21 cellular contexts compared by ENCODE assay signal in the genomic region with DNA sequence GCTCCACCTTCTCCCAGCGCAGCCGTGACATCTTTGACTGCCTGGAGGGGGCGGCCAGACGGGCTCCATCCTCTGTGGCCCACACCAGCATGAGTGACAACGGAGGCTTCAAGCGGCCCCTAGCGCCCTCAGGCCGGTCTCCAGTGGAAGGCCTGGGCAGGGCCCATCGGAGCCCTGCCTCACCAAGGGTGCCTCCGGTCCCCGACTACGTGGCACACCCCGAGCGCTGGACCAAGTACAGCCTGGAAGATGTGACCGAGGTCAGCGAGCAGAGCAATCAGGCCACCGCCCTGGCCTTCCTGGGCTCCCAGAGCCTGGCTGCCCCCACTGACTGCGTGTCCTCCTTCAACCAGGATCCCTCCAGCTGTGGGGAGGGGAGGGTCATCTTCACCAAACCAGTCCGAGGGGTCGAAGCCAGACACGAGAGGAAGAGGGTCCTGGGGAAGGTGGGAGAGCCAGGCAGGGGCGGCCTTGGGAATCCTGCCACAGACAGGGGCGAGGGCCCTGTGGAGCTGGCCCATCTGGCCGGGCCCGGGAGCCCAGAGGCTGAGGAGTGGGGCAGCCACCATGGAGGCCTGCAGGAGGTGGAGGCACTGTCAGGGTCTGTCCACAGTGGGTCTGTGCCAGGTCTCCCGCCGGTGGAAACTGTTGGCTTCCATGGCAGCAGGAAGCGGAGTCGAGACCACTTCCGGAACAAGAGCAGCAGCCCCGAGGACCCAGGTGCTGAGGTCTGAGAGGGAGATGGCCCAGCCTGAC. TPM values are rescaled to one million over a fixed set of nuclear protein-coding genes. Genes with fewer than 3 reads are reported as not detected.
DNase-seq lines count a peak whose midpoint lies in the region; ATAC-seq and TF ChIP-seq lines count a peak whose summit lies in the region.
"Had no signal": no experiment of that assay in that cellular context is flagged by ENCODE, and none has a peak within 500 bp of the region (broad histone marks: within the 10 kb centered on the region; RNA-seq: fewer than 3 reads in every experiment).

No MANE protein-coding gene starts in this region.

- no peaks in the 10 kb centered on the region for H3K27me3 Mint-ChIP-seq in activated naive CD4-positive, alpha-beta T cell treated with anti-CD3 and anti-CD28 coated beads, Interleukin-2, amount 50 U/mL, for 24 hours
- no peaks in the 10 kb centered on the region for H3K27me3 Mint-ChIP-seq in T-helper 17 cell
- no peaks in the 10 kb centered on the region for H3K27me3 Mint-ChIP-seq in effector memory CD8-positive, alpha-beta T cell
- H3K27me3 Mint-ChIP-seq: stimulated activated naive CD8-positive, alpha-beta T cell treated with anti-CD3 and anti-CD28 coated beads, Interleukin-15, amount 100 ng/mL, for 72 hours had no signal

- H3K27ac Mint-ChIP-seq in activated naive CD4-positive, alpha-beta T cell treated with anti-CD3 and anti-CD28 coated beads, Interleukin-2, amount 50 U/mL, for 24 hours: no peak overlapping the region
- no peak overlapping the region for H3K27ac Mint-ChIP-seq in activated naive CD4-positive, alpha-beta T cell treated with anti-CD3 and anti-CD28 coated beads, Interleukin-2, amount 50 U/mL, for 72 hours
- peak overlapping the region; percentile 9 for H3K27ac Mint-ChIP-seq in T-helper 17 cell
- H3K27ac Mint-ChIP-seq in effector memory CD8-positive, alpha-beta T cell: no peak overlapping the region
- H3K27ac Mint-ChIP-seq in stimulated activated effector memory CD8-positive, alpha-beta T cell treated with anti-CD3 and anti-CD28 coated beads, Interleukin-12 subunit alpha, Interleukin-12 subunit beta, amount 100 ng/mL, for 72 hours: peak overlapping the region; percentile 61

- H3K36me3 Mint-ChIP-seq in activated naive CD4-positive, alpha-beta T cell treated with anti-CD3 and anti-CD28 coated beads, Interleukin-2, amount 50 U/mL, for 24 hours: no peaks in the 10 kb centered on the region
- H3K36me3 Mint-ChIP-seq in activated naive CD4-positive, alpha-beta T cell treated with anti-CD3 and anti-CD28 coated beads, Interleukin-2, amount 50 U/mL, for 72 hours: peaks cover 0 to 13% of the 10 kb centered on the region in 2 donors
- H3K36me3 Mint-ChIP-seq in T-helper 17 cell (ENCODE audit: low read depth): no peaks in the 10 kb centered on the region
- peaks cover 53% of the 10 kb centered on the region for H3K36me3 Mint-ChIP-seq in effector memory CD8-positive, alpha-beta T cell (ENCODE audit: insufficient read depth)
- H3K36me3 Mint-ChIP-seq in stimulated activated effector memory CD8-positive, alpha-beta T cell treated with anti-CD3 and anti-CD28 coated beads, Interleukin-12 subunit alpha, Interleukin-12 subunit beta, amount 100 ng/mL, for 72 hours: peaks cover 64% of the 10 kb centered on the region

- no peak for ATAC-seq in activated naive CD4-positive, alpha-beta T cell treated with anti-CD3 and anti-CD28 coated beads, Interleukin-2, amount 50 U/mL, for 72 hours
- ATAC-seq in T-helper 17 cell: no peak
- no peak for ATAC-seq in effector memory CD8-positive, alpha-beta T cell (replicated peaks)
- ATAC-seq in stimulated activated effector memory CD8-positive, alpha-beta T cell treated with anti-CD3 and anti-CD28 coated beads, Interleukin-12 subunit alpha, Interleukin-12 subunit beta, amount 100 ng/mL, for 72 hours: no peak
- no peak for ATAC-seq in foreskin keratinocyte
- no peak for ATAC-seq in left lobe of liver
- ATAC-seq: stimulated activated naive CD8-positive, alpha-beta T cell treated with anti-CD3 and anti-CD28 coated beads, Interleukin-15, amount 100 ng/mL, for 72 hours had no signal

- no peaks in the 10 kb centered on the region for H3K9me3 Mint-ChIP-seq in activated naive CD4-positive, alpha-beta T cell treated with anti-CD3 and anti-CD28 coated beads, Interleukin-2, amount 50 U/mL, for 24 hours
- H3K9me3 Mint-ChIP-seq in activated naive CD4-positive, alpha-beta T cell treated with anti-CD3 and anti-CD28 coated beads, Interleukin-2, amount 50 U/mL, for 72 hours: no peaks in the 10 kb centered on the region
- no peaks in the 10 kb centered on the region for H3K9me3 Mint-ChIP-seq in effector memory CD8-positive, alpha-beta T cell
- no peaks in the 10 kb centered on the region for H3K9me3 Mint-ChIP-seq in stimulated activated effector memory CD8-positive, alpha-beta T cell treated with anti-CD3 and anti-CD28 coated beads, Interleukin-12 subunit alpha, Interleukin-12 subunit beta, amount 100 ng/mL, for 72 hours
- H3K9me3 Mint-ChIP-seq: stimulated activated naive CD8-positive, alpha-beta T cell treated with anti-CD3 and anti-CD28 coated beads, Interleukin-15, amount 100 ng/mL, for 72 hours had no signal

- peaks cover 20% of the 10 kb centered on the region for H3K4me1 Mint-ChIP-seq in activated naive CD4-positive, alpha-beta T cell treated with anti-CD3 and anti-CD28 coated beads, Interleukin-2, amount 50 U/mL, for 24 hours
- H3K4me1 Mint-ChIP-seq in T-helper 17 cell: peaks cover 13% of the 10 kb centered on the region
- H3K4me1 Mint-ChIP-seq in effector memory CD8-positive, alpha-beta T cell (ENCODE audit: low read depth in 2 of 2): peaks cover 0 to 14% of the 10 kb centered on the region in 2 donors
- peaks cover 32% of the 10 kb centered on the region for H3K4me1 Mint-ChIP-seq in stimulated activated effector memory CD8-positive, alpha-beta T cell treated with anti-CD3 and anti-CD28 coated beads, Interleukin-12 subunit alpha, Interleukin-12 subunit beta, amount 100 ng/mL, for 72 hours

- H3K4me3 Mint-ChIP-seq in activated naive CD4-positive, alpha-beta T cell treated with anti-CD3 and anti-CD28 coated beads, Interleukin-2, amount 50 U/mL, for 24 hours: peak overlapping the region; percentile 33
- H3K4me3 Mint-ChIP-seq in T-helper 17 cell: no peak overlapping the region
- peak overlapping the region; percentile 37 to 46 for H3K4me3 Mint-ChIP-seq in effector memory CD8-positive, alpha-beta T cell
- H3K4me3 Mint-ChIP-seq in stimulated activated effector memory CD8-positive, alpha-beta T cell treated with anti-CD3 and anti-CD28 coated beads, Interleukin-12 subunit alpha, Interleukin-12 subunit beta, amount 100 ng/mL, for 72 hours: peak overlapping the region; percentile 85

- H3K27ac ChIP-seq in foreskin keratinocyte: no peak overlapping the region
- H3K27ac ChIP-seq: coronary artery, sigmoid colon, upper lobe of left lung had no signal

- TF ChIP-seq CTCF in foreskin keratinocyte (conservative IDR thresholded peaks at IDR 0.05): no peak

- no peaks in the 10 kb centered on the region for H3K4me1 ChIP-seq in foreskin keratinocyte

- no peaks in the 10 kb centered on the region for H3K9me3 ChIP-seq in T-helper 17 cell (ENCODE audit: control insufficient read depth, low read length, poor library complexity, severe bottlenecking)
- H3K9me3 ChIP-seq: sigmoid colon, upper lobe of left lung had no signal

- no peaks in the 10 kb centered on the region for H3K27me3 ChIP-seq in foreskin keratinocyte
- H3K27me3 ChIP-seq: sigmoid colon, upper lobe of left lung had no signal

- DNase-seq in activated naive CD4-positive, alpha-beta T cell treated with anti-CD3 and anti-CD28 coated beads, Interleukin-2, amount 50 U/mL, for 72 hours (ENCODE audit: low spot score in 2 of 2): no peak
- DNase-seq in T-helper 17 cell (no peak), foreskin keratinocyte (no peak), left lobe of liver (ENCODE audit: low spot score) (no peak), ecto neural progenitor cell (ENCODE audit: low spot score) (no peak)
- no peak for DNase-seq in effector memory CD8-positive, alpha-beta T cell
- DNase-seq in stimulated activated effector memory CD8-positive, alpha-beta T cell treated with anti-CD3 and anti-CD28 coated beads, Interleukin-12 subunit alpha, Interleukin-12 subunit beta, amount 100 ng/mL, for 72 hours (ENCODE audit: low spot score in 2 of 2): no peak
- DNase-seq: activated CD8-positive, alpha-beta memory T cell treated with anti-CD3 and anti-CD28 coated beads for 24 hours; activated gamma-delta T cell treated with Interleukin-2 at 50 U/mL for 16 hours; foreskin fibroblast; GOT3; midbrain; MM.1S; NCI-H187; NCI-H446 treated with DMSO at 0.1 percent for 48 hours; sigmoid colon; stimulated activated naive CD8-positive, alpha-beta T cell treated with anti-CD3 and anti-CD28 coated beads, Interleukin-15, amount 100 ng/mL, for 72 hours had no signal

RNA-seq across cellular contexts. Expression of gene TSSC4, which starts 2.5 kb away (rescaled TPM):
- total RNA-seq in activated naive CD4-positive, alpha-beta T cell treated with anti-CD3 and anti-CD28 coated beads, Interleukin-2, amount 50 U/mL, for 72 hours: 10 to 100 TPM; 31.8 to 38.7 TPM
- 10 to 100 TPM; 47.9 to 60.3 TPM for total RNA-seq in T-helper 17 cell
- total RNA-seq in foreskin keratinocyte: 66.7 and 70.1 TPM in 2 replicates
- polyA plus RNA-seq in foreskin keratinocyte: 58.5 and 64.5 TPM in 2 replicates
- total RNA-seq in left lobe of liver: 24.8 TPM

RNA-seq across cellular contexts. Expression of gene CD81, which starts 26.0 kb away (rescaled TPM):
- total RNA-seq in activated naive CD4-positive, alpha-beta T cell treated with anti-CD3 and anti-CD28 coated beads, Interleukin-2, amount 50 U/mL, for 72 hours: 100 to 1,000 TPM; 107 to 142 TPM
- total RNA-seq in T-helper 17 cell (100 to 1,000 TPM; 153 to 194 TPM), foreskin keratinocyte (240 and 248 TPM in 2 replicates), left lobe of liver (564 TPM)
- 454 and 491 TPM in 2 replicates for polyA plus RNA-seq in foreskin keratinocyte

RNA-seq across cellular contexts. Expression of gene TRPM5, which starts 41.2 kb away (rescaled TPM):
- total RNA-seq in activated naive CD4-positive, alpha-beta T cell treated with anti-CD3 and anti-CD28 coated beads, Interleukin-2, amount 50 U/mL, for 72 hours: not detected
- total RNA-seq in T-helper 17 cell (under 1 TPM; 0.07 to 0.08 TPM), foreskin keratinocyte (not detected in 2 replicates), left lobe of liver (not detected)
- not detected in 2 replicates for polyA plus RNA-seq in foreskin keratinocyte
- total RNA-seq: osteoblast, sigmoid colon, upper lobe of left lung had no signal

RNA-seq across cellular contexts. Expression of gene KCNQ1, which starts 41.7 kb away (rescaled TPM):
- total RNA-seq in activated naive CD4-positive, alpha-beta T cell treated with anti-CD3 and anti-CD28 coated beads, Interleukin-2, amount 50 U/mL, for 72 hours: 10 to 100 TPM; 12.2 to 19.3 TPM
- total RNA-seq in T-helper 17 cell (10 to 100 TPM; 18.6 to 25.5 TPM), foreskin keratinocyte (not detected in 2 replicates), left lobe of liver (2.1 TPM)
- polyA plus RNA-seq in foreskin keratinocyte: not detected in 2 replicates
- total RNA-seq: osteoblast had no signal

Comparison
In these comparisons a context has a peak if more than half of its experiments do, and no peak if none do; other contexts are left out.
1. H3K27ac Mint-ChIP-seq: peak in T-helper 17 cell (single experiment) and stimulated activated effector memory CD8-positive, alpha-beta T cell treated with anti-CD3 and anti-CD28 coated beads, Interleukin-12 subunit alpha, Interleukin-12 subunit beta, amount 100 ng/mL, for 72 hours (single experiment); none in activated naive CD4-positive, alpha-beta T cell treated with anti-CD3 and anti-CD28 coated beads, Interleukin-2, amount 50 U/mL, for 24 hours (single experiment), activated naive CD4-positive, alpha-beta T cell treated with anti-CD3 and anti-CD28 coated beads, Interleukin-2, amount 50 U/mL, for 72 hours (0 of 2) and effector memory CD8-positive, alpha-beta T cell (0 of 2).